1 cellular context compared by ENCODE assay signal in genomic region chr14:89136587-89136986, GRCh38.
TF ChIP-seq lines count a peak whose summit lies in the region.

No MANE protein-coding gene starts in this region.

TF ChIP-seq in HepG2, 621 proteins besides CTCF, POLR2A, EP300 and RAD21:
- TF ChIP-seq ARID4A (CRISPR knock-in tag; IDR thresholded peaks at IDR 0.05; ENCODE audit: borderline replicate concordance) (no peak), HOMEZ (CRISPR knock-in tag; IDR thresholded peaks at IDR 0.05; ENCODE audit: low read depth) (no peak), ARHGAP35 (CRISPR knock-in tag; IDR thresholded peaks at IDR 0.05; ENCODE audit: borderline replicate concordance) (no peak), ZFP1 (CRISPR knock-in tag; IDR thresholded peaks at IDR 0.05) (peak; percentile 63; the same call in 1 of the 2 replicates)
